Comparison of ENCODE assay signal across 27 cellular contexts in genomic region chr1:191160837-191161236, GRCh38.
"Had no signal": no experiment of that assay in that cellular context is flagged by ENCODE, and none has a peak within 500 bp of the region (broad histone marks: within the 10 kb centered on the region; RNA-seq: fewer than 3 reads in every experiment).

No MANE protein-coding gene starts in this region.

- H3K27me3 ChIP-seq: left lung, neural progenitor cell, neutrophil, right atrium auricular region, stomach, testis, thyroid gland, upper lobe of right lung had no signal

- H3K27ac ChIP-seq: left lung, neural progenitor cell, neutrophil, right atrium auricular region, skin epidermis, stomach, testis, thyroid gland, upper lobe of right lung had no signal

- ATAC-seq: left colon; left lung; natural killer cell; sciatic nerve; stimulated activated naive B cell treated with anti-CD40 and anti-IgM and Interleukin-4, amounts not matched to agents 10 μg/mL and 1 μg/mL and 100 μg/mL, for 72 hours; stimulated activated naive CD8-positive, alpha-beta T cell treated with anti-CD3 and anti-CD28 coated beads, Interleukin-15, Interleukin-2, amounts not matched to agents 100 U/mL and 50 U/mL, for 24 hours; upper lobe of right lung had no signal

- H3K9me3 ChIP-seq: neutrophil, right atrium auricular region, testis, thyroid gland, upper lobe of right lung had no signal

- DNase-seq: hippocampal formation; left colon; left lung; mesendoderm; naive B cell; natural killer cell; nephron progenitor cell; occipital lobe; stimulated activated CD4-positive, alpha-beta T cell treated with anti-CD3 and anti-CD28 coated beads, Interleukin-12 subunit alpha, Interleukin-12 subunit beta, amount 100 ng/mL, for 4 hours; stimulated activated CD4-positive, alpha-beta T cell treated with anti-CD3 and anti-CD28 coated beads, Interleukin-15, amount 100 ng/mL, for 24 hours; stimulated activated CD4-positive, alpha-beta T cell treated with anti-CD3 and anti-CD28 coated beads, Interleukin-2, amount 100 ng/mL, for 24 hours; stimulated activated CD4-positive, alpha-beta T cell treated with anti-CD3 and anti-CD28 coated beads, Interleukin-4, amount 100 ng/mL, for 1 hour; stimulated activated naive B cell treated with anti-CD40 and anti-IgM and Interleukin-4, amounts not matched to agents 10 μg/mL and 1 μg/mL and 100 μg/mL, for 72 hours; stimulated activated naive CD8-positive, alpha-beta T cell treated with anti-CD3 and anti-CD28 coated beads, Interleukin-15, Interleukin-2, amounts not matched to agents 100 U/mL and 50 U/mL, for 24 hours; stomach; testis; thyroid gland; trophoblast cell; upper lobe of right lung had no signal

- FAIRE-seq: keratinocyte, urothelium cell line had no signal

- H3K4me3 ChIP-seq: left lung, lung, neural progenitor cell, right atrium auricular region, skin epidermis, stomach, testis, thyroid gland, upper lobe of right lung had no signal

- H3K36me3 ChIP-seq: left lung, neural progenitor cell, neutrophil, right atrium auricular region, stomach, thyroid gland, upper lobe of right lung had no signal

- H3K4me1 ChIP-seq: left lung, neural progenitor cell, right atrium auricular region, stomach, testis, thyroid gland, upper lobe of right lung had no signal
